ENCODE assay signal across 25 cellular contexts in genomic region chr4:75243570-75243969, GRCh38.
DNase-seq lines count a peak whose midpoint lies in the region; ATAC-seq, FAIRE-seq and TF ChIP-seq lines count a peak whose summit lies in the region.
"Had no signal": no experiment of that assay in that cellular context is flagged by ENCODE, and none has a peak within 500 bp of the region (broad histone marks: within the 10 kb centered on the region; RNA-seq: fewer than 3 reads in every experiment).

No MANE protein-coding gene starts in this region.

- WGBS in sigmoid colon, 2 donors: 5 to 31% methylated on average over 3 of the region's 3 CpGs

- H3K36me3 ChIP-seq in mucosa of descending colon (ENCODE audit: low read depth) (no peaks in the 10 kb centered on the region), sigmoid colon (no peaks in the 10 kb centered on the region)

- no peak for TF ChIP-seq CTCF in mucosa of descending colon (IDR thresholded peaks at IDR 0.05)
- TF ChIP-seq CTCF in sigmoid colon (IDR thresholded peaks at IDR 0.05): no peak
- no peak for TF ChIP-seq CTCF in GM13977 (IDR thresholded peaks at IDR 0.05; ENCODE audit: extremely low read depth, insufficient read depth, missing control alignments)

- TF ChIP-seq EP300 in sigmoid colon (IDR thresholded peaks at IDR 0.05): peak in 1 of 4 donors; percentile 29

- H3K4me3 Mint-ChIP-seq in stimulated activated naive CD8-positive, alpha-beta T cell treated with anti-CD3 and anti-CD28 coated beads, Interleukin-15, amount 100 ng/mL, for 72 hours: no peak overlapping the region
- no peak overlapping the region for H3K4me3 Mint-ChIP-seq in activated naive CD4-positive, alpha-beta T cell treated with anti-CD3 and anti-CD28 coated beads, Interleukin-2, amount 10 ng/mL, durations not matched to agents 7 days and 5 days
- H3K4me3 Mint-ChIP-seq: CD8-positive, alpha-beta T cell; GM23338 had no signal

- H3K4me1 Mint-ChIP-seq in stimulated activated naive CD8-positive, alpha-beta T cell treated with anti-CD3 and anti-CD28 coated beads, Interleukin-15, amount 100 ng/mL, for 72 hours: no peaks in the 10 kb centered on the region
- H3K4me1 Mint-ChIP-seq in activated naive CD4-positive, alpha-beta T cell treated with anti-CD3 and anti-CD28 coated beads, Interleukin-2, amount 10 ng/mL, durations not matched to agents 7 days and 5 days: no peaks in the 10 kb centered on the region
- H3K4me1 Mint-ChIP-seq: GM23338 had no signal

- H3K27ac ChIP-seq in sigmoid colon: peak overlapping the region in 3 of 4 donors; percentile 49 to 64 (median 59)

- H3K27ac Mint-ChIP-seq in stimulated activated naive CD8-positive, alpha-beta T cell treated with anti-CD3 and anti-CD28 coated beads, Interleukin-15, amount 100 ng/mL, for 72 hours: no peak overlapping the region
- no peak overlapping the region for H3K27ac Mint-ChIP-seq in activated naive CD4-positive, alpha-beta T cell treated with anti-CD3 and anti-CD28 coated beads, Interleukin-2, amount 10 ng/mL, durations not matched to agents 7 days and 5 days
- H3K27ac Mint-ChIP-seq: CD8-positive, alpha-beta T cell; GM23338 had no signal

- CTCF ChIA-PET in activated naive CD4-positive, alpha-beta T cell treated with anti-CD3 and anti-CD28 coated beads, Interleukin-2, amount 10 ng/mL, durations not matched to agents 7 days and 5 days (lab: Charles Lee): no interaction called here

- FAIRE-seq in endometrium (lab: Jason Lieb, UNC): peak; percentile 88
- FAIRE-seq: G401.6, GM12892, GM18507 had no signal

- no peak for TF ChIP-seq POLR2A in sigmoid colon (IDR thresholded peaks at IDR 0.05)

- no peaks in the 10 kb centered on the region for H3K9me3 ChIP-seq in mucosa of descending colon
- H3K9me3 ChIP-seq in sigmoid colon: no peaks in the 10 kb centered on the region

- no peaks in the 10 kb centered on the region for H3K27me3 ChIP-seq in sigmoid colon

- H3K4me1 ChIP-seq in mucosa of descending colon (ENCODE audit: low read depth) (peaks cover 17% of the 10 kb centered on the region), sigmoid colon (peaks cover 0 to 26% (median 9%) of the 10 kb centered on the region in 4 donors)

- H3K27me3 Mint-ChIP-seq in stimulated activated naive CD8-positive, alpha-beta T cell treated with anti-CD3 and anti-CD28 coated beads, Interleukin-15, amount 100 ng/mL, for 72 hours: no peaks in the 10 kb centered on the region
- no peaks in the 10 kb centered on the region for H3K27me3 Mint-ChIP-seq in activated naive CD4-positive, alpha-beta T cell treated with anti-CD3 and anti-CD28 coated beads, Interleukin-2, amount 10 ng/mL, durations not matched to agents 7 days and 5 days

- H3K9me3 Mint-ChIP-seq in stimulated activated naive CD8-positive, alpha-beta T cell treated with anti-CD3 and anti-CD28 coated beads, Interleukin-15, amount 100 ng/mL, for 72 hours: peaks cover 3 to 4% of the 10 kb centered on the region in 2 donors
- no peaks in the 10 kb centered on the region for H3K9me3 Mint-ChIP-seq in activated naive CD4-positive, alpha-beta T cell treated with anti-CD3 and anti-CD28 coated beads, Interleukin-2, amount 10 ng/mL, durations not matched to agents 7 days and 5 days

- intact Hi-C loops in mucosa of descending colon (cut with DNase I, micrococcal nuclease) (no loop called here), sigmoid colon (cut with DNase I) (loop anchor here (10.0 kb wide), 1 partner anchor 309 kb away; the partner anchor contains the start of gene PARM1)

- in situ Hi-C loops in GM13977 (cut with MboI; ENCODE audit: low pct_unique_long_range_greater_than_20kb, low sequenced_read_pairs, unreplicated experiment): no loop called here

- ATAC-seq in mucosa of descending colon: peak; percentile 82
- ATAC-seq in stimulated activated naive CD8-positive, alpha-beta T cell treated with anti-CD3 and anti-CD28 coated beads, Interleukin-15, amount 100 ng/mL, for 72 hours: no peak
- ATAC-seq: CD8-positive, alpha-beta T cell; GM23338; HCT116; Panc1 had no signal

- H3K4me3 ChIP-seq in mucosa of descending colon (no peak overlapping the region), sigmoid colon (no peak overlapping the region)
- H3K4me3 ChIP-seq: GM23338 had no signal

- no peaks in the 10 kb centered on the region for H3K36me3 Mint-ChIP-seq in activated naive CD4-positive, alpha-beta T cell treated with anti-CD3 and anti-CD28 coated beads, Interleukin-2, amount 10 ng/mL, durations not matched to agents 7 days and 5 days
- H3K36me3 Mint-ChIP-seq: CD8-positive, alpha-beta T cell had no signal

- peak; percentile 64 for DNase-seq in COLO829 (ENCODE audit: low spot score)
- peak in 1 of 3 donors; percentile 29 for DNase-seq in mucosa of descending colon
- no peak for DNase-seq in sigmoid colon
- no peak for DNase-seq in GM13977 (ENCODE audit: low spot score)
- no peak for DNase-seq in stimulated activated naive CD8-positive, alpha-beta T cell treated with anti-CD3 and anti-CD28 coated beads, Interleukin-15, amount 100 ng/mL, for 72 hours
- DNase-seq in activated naive CD4-positive, alpha-beta T cell treated with anti-CD3 and anti-CD28 coated beads, Interleukin-2, amount 10 ng/mL, durations not matched to agents 7 days and 5 days: no peak
- DNase-seq: 8988T; C1 segment of cervical spinal cord; Calu3; CD8-positive, alpha-beta T cell; KBM-7; NCI-H1092; NCI-H1436 treated with DMSO at 0.1 percent for 48 hours; NCI-H1930; NCI-H226; NCI-H748 treated with DMSO at 0.1 percent for 48 hours; NK-92 treated with Interleukin-12 subunit alpha and Interleukin-12 subunit beta, amount 100 ng/mL, for 24 hours; SIG-M5 had no signal
